ENCODE assay signal across 8 cellular contexts in genomic region chr22:20495861-20496681, GRCh38. TPM values are rescaled to one million over a fixed set of nuclear protein-coding genes. Genes with fewer than 3 reads are reported as not detected.
DNase-seq lines count a peak whose midpoint lies in the region; ATAC-seq and TF ChIP-seq lines count a peak whose summit lies in the region.

No MANE protein-coding gene starts in this region.

- H3K4me1 ChIP-seq in adrenal gland (replicated peaks in 1 of 2) (peaks cover 4 to 17% of the 10 kb centered on the region in 2 donors), heart right ventricle (peaks cover 2 to 28% (median 22%) of the 10 kb centered on the region in 9 donors)

- TF ChIP-seq CTCF in GM12873 (IDR thresholded peaks at IDR 0.05; ENCODE audit: insufficient read depth, low read depth, low read length, missing control alignments) (peak; percentile 82), adrenal gland (IDR thresholded peaks at IDR 0.05) (peak; percentile 68 to 95 (median 90)), heart right ventricle (IDR thresholded peaks at IDR 0.05) (peak; percentile 83 to 96 (median 91)), type B pancreatic cell (conservative IDR thresholded peaks at IDR 0.05) (peak; percentile 92)

- intact Hi-C loops in adrenal gland (cut with DNase I) (loop anchor here in 1 of 2 donors (2.0 kb wide), 1 partner anchor 75 kb away; no protein-coding TSS in a partner anchor), heart right ventricle (cut with DNase I) (loop anchor here in 8 of 10 donors (1.0 to 10.0 kb wide), 4 partner anchors 61 to 78 kb away; partner anchors contain the start of gene SCARF2 (in 1 of the 8)), posterior cingulate gyrus (cut with DNase I) (loop anchor here (1.0 kb wide), 1 partner anchor 78 kb away; no protein-coding TSS in a partner anchor)

- no peaks in the 10 kb centered on the region for H3K27me3 Mint-ChIP-seq in type B pancreatic cell

- no peaks in the 10 kb centered on the region for H3K9me3 ChIP-seq in adrenal gland (replicated peaks in 1 of 3)
- H3K9me3 ChIP-seq in heart right ventricle: no peaks in the 10 kb centered on the region

- ATAC-seq in HG02623 (IDR thresholded peaks at IDR 0.05; ENCODE audit: unreplicated experiment): peak; percentile 76
- peak; percentile 96 to 98 (median 97) for ATAC-seq in heart right ventricle

- H3K27ac ChIP-seq in adrenal gland: peak overlapping the region; percentile 19 to 97 (median 90)
- peak overlapping the region; percentile 68 to 97 (median 94) for H3K27ac ChIP-seq in heart right ventricle

- peak; percentile 84 for DNase-seq in NCI-H1105 treated with DMSO at 0.1 percent for 48 hours (lab: John Stamatoyannopoulos, UW)
- peak; percentile 86 for DNase-seq in T follicular helper cell (ENCODE audit: low read depth)
- DNase-seq in adrenal gland: peak; percentile 89 to 93 (median 92)
- peak; percentile 91 to 93 for DNase-seq in heart right ventricle
- peak; percentile 86 to 99 (median 90) for DNase-seq in posterior cingulate gyrus
- DNase-seq in type B pancreatic cell (ENCODE audit: extremely low spot score, unreplicated experiment): peak; percentile 95

- peaks cover 8% of the 10 kb centered on the region for H3K36me3 Mint-ChIP-seq in type B pancreatic cell

- H3K27me3 ChIP-seq in adrenal gland (no peaks in the 10 kb centered on the region), heart right ventricle (no peaks in the 10 kb centered on the region)

- 0 to 1% (median 1%) methylated on average over 31 to 54 of the region's 54 CpGs for WGBS in adrenal gland, 4 donors
- 1 to 2% methylated on average over 26 to 54 of the region's 54 CpGs for WGBS in heart right ventricle, 2 donors

- peak; percentile 53 to 87 for TF ChIP-seq POLR2A in adrenal gland (IDR thresholded peaks at IDR 0.05)

- H3K4me3 ChIP-seq in adrenal gland: peak overlapping the region in 2 of 4 donors; percentile 36 to 94
- H3K4me3 ChIP-seq in heart right ventricle: peak overlapping the region; percentile 61 to 86 (median 78)

- peaks cover 0 to 3% of the 10 kb centered on the region in 2 donors for H3K36me3 ChIP-seq in adrenal gland (replicated peaks in 1 of 2)
- H3K36me3 ChIP-seq in heart right ventricle: peaks cover 0 to 25% (median 3%) of the 10 kb centered on the region in 9 donors

- no peaks in the 10 kb centered on the region for H3K9me3 Mint-ChIP-seq in type B pancreatic cell

- H3K4me1 Mint-ChIP-seq in type B pancreatic cell (ENCODE audit: unreplicated experiment): peaks cover 18% of the 10 kb centered on the region

- H3K27ac Mint-ChIP-seq in type B pancreatic cell: peak overlapping the region; percentile 98

- H3K4me3 Mint-ChIP-seq in type B pancreatic cell: peak overlapping the region; percentile 96

RNA-seq across cellular contexts. Expression of gene KLHL22, which starts 0.5 kb away (rescaled TPM):
- total RNA-seq in adrenal gland: 10 to 100 TPM; 15.3 to 38.8 (median 27.6) TPM
- 10 to 100 TPM; 18.9 to 35.2 (median 21.9) TPM for polyA plus RNA-seq in adrenal gland
- 10 to 100 TPM; 14.1 to 29.3 (median 18.5) TPM for total RNA-seq in heart right ventricle
- polyA plus RNA-seq in heart right ventricle: 10 to 100 TPM; 11.3 to 15.4 TPM
- total RNA-seq in type B pancreatic cell (ENCODE audit: low replicate concordance): 34.3 and 38.8 TPM in 2 replicates

RNA-seq across cellular contexts. Expression of gene MED15, which starts 11.3 kb away (rescaled TPM):
- total RNA-seq in adrenal gland: 100 to 1,000 TPM in 3 of 8 donors, 10 to 100 TPM in 5; 43.3 to 149 (median 82.2) TPM
- 100 to 1,000 TPM in 2 of 3 donors, 10 to 100 TPM in 1; 27.8 to 203 (median 197) TPM for polyA plus RNA-seq in adrenal gland
- total RNA-seq in heart right ventricle: 10 to 100 TPM; 35.6 to 66.8 (median 44.0) TPM
- 10 to 100 TPM; 33.8 to 40.8 TPM for polyA plus RNA-seq in heart right ventricle
- total RNA-seq in type B pancreatic cell (ENCODE audit: low replicate concordance): 90.8 and 121 TPM in 2 replicates

RNA-seq across cellular contexts. Expression of gene SCARF2, which starts 58.4 kb away (rescaled TPM):
- total RNA-seq in adrenal gland: 10 to 100 TPM in 5 of 8 donors, 1 to 10 TPM in 3; 6.3 to 45.3 (median 15.7) TPM
- 1 to 10 TPM in 2 of 3 donors, under 1 TPM in 1; 0.92 to 6.2 (median 3.7) TPM for polyA plus RNA-seq in adrenal gland
- total RNA-seq in heart right ventricle: 1 to 10 TPM; 1.8 to 5.3 (median 3.3) TPM
- polyA plus RNA-seq in heart right ventricle: 1 to 10 TPM; 2.5 to 3.9 TPM
- 4.2 and 21.7 TPM in 2 replicates for total RNA-seq in type B pancreatic cell (ENCODE audit: low replicate concordance)
